In genomic region chr3:129022114-129022994, GRCh38 we compare ENCODE assay signal across 15 cellular contexts. TPM values are rescaled to one million over a fixed set of nuclear protein-coding genes. Genes with fewer than 3 reads are reported as not detected.
A peak's percentile ranks its signal among the peaks of the same experiment; 100 is the strongest.
DNase-seq lines count a peak whose midpoint lies in the region; ATAC-seq and TF ChIP-seq lines count a peak whose summit lies in the region.
"Had no signal": no experiment of that assay in that cellular context is flagged by ENCODE, and none has a peak within 500 bp of the region (broad histone marks: within the 10 kb centered on the region; RNA-seq: fewer than 3 reads in every experiment).

No MANE protein-coding gene starts in this region.

- H3K9ac ChIP-seq in rectal smooth muscle tissue (ENCODE audit: low read length): no peak overlapping the region

- H3K4me3 ChIP-seq in CD8-positive, alpha-beta memory T cell (ENCODE audit: low read length): no peak overlapping the region
- no peak overlapping the region for H3K4me3 ChIP-seq in cardiac fibroblast (replicated peaks in 1 of 2; ENCODE audit: low read depth in 2 of 2, low read length in 2 of 2)
- H3K4me3 ChIP-seq in right atrium auricular region: no peak overlapping the region
- no peak overlapping the region for H3K4me3 ChIP-seq in rectal smooth muscle tissue (ENCODE audit: low read length)
- H3K4me3 ChIP-seq: pancreas had no signal

- peaks cover 24% of the 10 kb centered on the region for H3K4me1 ChIP-seq in CD8-positive, alpha-beta memory T cell (ENCODE audit: insufficient read depth, low read length)
- H3K4me1 ChIP-seq in right atrium auricular region: peaks cover 0 to 73% of the 10 kb centered on the region in 2 donors
- H3K4me1 ChIP-seq in rectal smooth muscle tissue (ENCODE audit: control insufficient read depth, insufficient read depth, low read length): peaks cover 13% of the 10 kb centered on the region
- H3K4me1 ChIP-seq: pancreas had no signal

- H3K36me3 Mint-ChIP-seq in CD8-positive, alpha-beta memory T cell: peaks cover 0 to 4% (median 0%) of the 10 kb centered on the region in 3 donors

- H3K9me3 ChIP-seq in CD8-positive, alpha-beta memory T cell (ENCODE audit: low read length): no peaks in the 10 kb centered on the region
- no peaks in the 10 kb centered on the region for H3K9me3 ChIP-seq in right atrium auricular region
- H3K9me3 ChIP-seq: pancreas had no signal

- peak overlapping the region in 5 of 8 donors; percentile 17 to 88 (median 73) for H3K27ac Mint-ChIP-seq in CD8-positive, alpha-beta memory T cell

- no peaks in the 10 kb centered on the region for H3K27me3 ChIP-seq in CD8-positive, alpha-beta memory T cell (ENCODE audit: insufficient read depth, low read length, poor library complexity, severe bottlenecking)
- H3K27me3 ChIP-seq in right atrium auricular region: no peaks in the 10 kb centered on the region
- no peaks in the 10 kb centered on the region for H3K27me3 ChIP-seq in rectal smooth muscle tissue (ENCODE audit: control insufficient read depth, insufficient read depth, low read length)
- H3K27me3 ChIP-seq: pancreas had no signal

- H3K9me3 Mint-ChIP-seq in CD8-positive, alpha-beta memory T cell: no peaks in the 10 kb centered on the region

- CTCF ChIA-PET in CD8-positive, alpha-beta memory T cell (lab: Charles Lee): interaction anchor here (1.0 to 5.1 kb wide), 5 partner anchors 8 to 53 kb away, joined by 3 to 23 read pairs (median 5); no protein-coding TSS in a partner anchor

- H3K4me3 Mint-ChIP-seq in CD8-positive, alpha-beta memory T cell: peak overlapping the region in 1 of 7 donors; percentile 44

- TF ChIP-seq CTCF in cardiac fibroblast (IDR thresholded peaks at IDR 0.05; ENCODE audit: low read depth, low read length) (no peak), right atrium auricular region (IDR thresholded peaks at IDR 0.05) (no peak)

- POLR2A ChIA-PET in CD8-positive, alpha-beta memory T cell (lab: Charles Lee): no interaction called here

- no peaks in the 10 kb centered on the region for H3K36me3 ChIP-seq in CD8-positive, alpha-beta memory T cell (ENCODE audit: insufficient read depth, low read length)
- H3K36me3 ChIP-seq in right atrium auricular region: no peaks in the 10 kb centered on the region
- H3K36me3 ChIP-seq in rectal smooth muscle tissue (ENCODE audit: control insufficient read depth, insufficient read depth, low read length): no peaks in the 10 kb centered on the region
- H3K36me3 ChIP-seq: pancreas had no signal

- H3K27me3 Mint-ChIP-seq in CD8-positive, alpha-beta memory T cell: peaks cover 0 to 3% of the 10 kb centered on the region in 2 donors

- H3K27ac ChIP-seq in CD8-positive, alpha-beta memory T cell (ENCODE audit: low read depth, low read length): no peak overlapping the region
- H3K27ac ChIP-seq in right atrium auricular region (peak overlapping the region; percentile 56 to 60), rectal smooth muscle tissue (ENCODE audit: low read depth, low read length) (peak overlapping the region; percentile 54)
- H3K27ac ChIP-seq: pancreas had no signal

- DNase-seq in CD8-positive, alpha-beta memory T cell: no peak
- peak; percentile 34 to 77 for DNase-seq in cardiac fibroblast (ENCODE audit: low read depth in 2 of 2)
- no peak for DNase-seq in right atrium auricular region (ENCODE audit: low spot score)
- no peak for DNase-seq in activated CD4-positive, CD25-positive, alpha-beta regulatory T cell treated with anti-CD3 and anti-CD28 coated beads, Interleukin-2, amount 50 U/mL, for 72 hours
- DNase-seq in NCI-H187 treated with DMSO at 0.1 percent for 48 hours (lab: John Stamatoyannopoulos, UW): no peak
- DNase-seq: activated CD4-positive, alpha-beta T cell treated with anti-CD3 and anti-CD28 coated beads, Interleukin-2, amount 50 U/mL, for 4 hours; AML-193; NCI-H1105 treated with DMSO at 0.1 percent for 48 hours; NCI-H82; stimulated activated CD4-positive, alpha-beta T cell treated with anti-CD3 and anti-CD28 coated beads, Interleukin-4, amount 100 ng/mL, for 4 hours had no signal

- no peak for ATAC-seq in HG02571 (IDR thresholded peaks at IDR 0.05; ENCODE audit: unreplicated experiment)
- ATAC-seq in HG02981 (IDR thresholded peaks at IDR 0.05; ENCODE audit: unreplicated experiment): no peak
- ATAC-seq: pancreas had no signal

- H3K4me1 Mint-ChIP-seq in CD8-positive, alpha-beta memory T cell: peaks cover 37 to 51% (median 41%) of the 10 kb centered on the region in 3 donors

RNA-seq across cellular contexts. Expression of gene EFCC1, which starts 21.2 kb away (rescaled TPM):
- under 1 TPM in 1 of 2 experiments, not detected in 1; 0.11 TPM for total RNA-seq in CD8-positive, alpha-beta memory T cell
- 0.22 TPM for polyA plus RNA-seq in CD8-positive, alpha-beta memory T cell
- total RNA-seq in right atrium auricular region: 1 to 10 TPM; 1.2 to 1.5 TPM
- total RNA-seq: HT1080 had no signal

RNA-seq across cellular contexts. Expression of gene CFAP92, which starts 28.5 kb away (rescaled TPM):
- total RNA-seq in CD8-positive, alpha-beta memory T cell: under 1 TPM in 1 of 2 experiments, not detected in 1; 0.13 TPM
- polyA plus RNA-seq in CD8-positive, alpha-beta memory T cell: 0.24 TPM
- total RNA-seq in right atrium auricular region: not detected
- total RNA-seq: HT1080 had no signal

RNA-seq across cellular contexts. Expression of gene GP9, which starts 38.2 kb away (rescaled TPM):
- not detected for total RNA-seq in CD8-positive, alpha-beta memory T cell
- not detected for polyA plus RNA-seq in CD8-positive, alpha-beta memory T cell
- not detected for total RNA-seq in right atrium auricular region
- total RNA-seq: HT1080, pancreas had no signal

Comparison
In these comparisons a context has a peak if more than half of its experiments do, and no peak if none do; other contexts are left out.
1. DNase-seq: peak in cardiac fibroblast (2 of 2); none in CD8-positive, alpha-beta memory T cell (0 of 5), right atrium auricular region (single experiment), activated CD4-positive, CD25-positive, alpha-beta regulatory T cell treated with anti-CD3 and anti-CD28 coated beads, Interleukin-2, amount 50 U/mL, for 72 hours (single experiment) and NCI-H187 treated with DMSO at 0.1 percent for 48 hours (single experiment).